In genomic region chr7:115060095-115060830, GRCh38 we compare ENCODE assay signal across 13 cellular contexts.
A peak's percentile ranks its signal among the peaks of the same experiment; 100 is the strongest.
DNase-seq lines count a peak whose midpoint lies in the region; ATAC-seq and TF ChIP-seq lines count a peak whose summit lies in the region.
"Had no signal": no experiment of that assay in that cellular context is flagged by ENCODE, and none has a peak within 500 bp of the region (broad histone marks: within the 10 kb centered on the region; RNA-seq: fewer than 3 reads in every experiment).

No MANE protein-coding gene starts in this region.

- ATAC-seq in left ventricle myocardium superior, result peak; percentile 38
- no peak for ATAC-seq in right cardiac atrium
- ATAC-seq in HG02870 (IDR thresholded peaks at IDR 0.05; ENCODE audit: unreplicated experiment), result peak; percentile 63
- ATAC-seq: A549 had no signal

- DNase-seq in left ventricle myocardium superior (no peak), right cardiac atrium (no peak), MV-4-11 (lab: John Stamatoyannopoulos, UW) (peak; percentile 97), prostate gland (ENCODE audit: low spot score) (no peak), A172 (ENCODE audit: low spot score) (no peak), GM10266 (ENCODE audit: extremely low spot score) (no peak), DMS114 treated with DMSO at 0.1 percent for 48 hours (lab: John Stamatoyannopoulos, UW; ENCODE audit: unreplicated experiment) (no peak)
- DNase-seq: amygdala, DMS79 treated with DMSO at 0.1 percent for 48 hours, head of caudate nucleus, NCI-H1417 had no signal

- H3K4me1 ChIP-seq in right cardiac atrium (ENCODE audit: control insufficient read depth, insufficient read depth, low read length), result no peaks in the 10 kb centered on the region
- H3K4me1 ChIP-seq in prostate gland (replicated peaks), result no peaks in the 10 kb centered on the region
- H3K4me1 ChIP-seq: A549 had no signal

- no peak for TF ChIP-seq POLR2A in prostate gland (IDR thresholded peaks at IDR 0.05)

- no peak for TF ChIP-seq CTCF in prostate gland (IDR thresholded peaks at IDR 0.05)
- TF ChIP-seq CTCF in GM10266 (IDR thresholded peaks at IDR 0.05; ENCODE audit: control insufficient read depth, insufficient read depth, low read depth, missing control alignments), result no peak

- H3K27me3 ChIP-seq in right cardiac atrium (ENCODE audit: control insufficient read depth, insufficient read depth) (no peaks in the 10 kb centered on the region), prostate gland (replicated peaks; ENCODE audit: insufficient read depth) (no peaks in the 10 kb centered on the region)

- WGBS in right cardiac atrium, result 71% methylated on average over 4 of the region's 4 CpGs
- WGBS in prostate gland, result 89% methylated on average over 4 of the region's 4 CpGs

- H3K4me3 ChIP-seq in right cardiac atrium (ENCODE audit: low read length) (no peak overlapping the region), prostate gland (no peak overlapping the region)
- H3K4me3 ChIP-seq: A549 had no signal

- intact Hi-C loops in left ventricle myocardium superior (cut with micrococcal nuclease), result no loop called here
- intact Hi-C loops in right cardiac atrium (cut with DNase I), result no loop called here
- intact Hi-C loops in prostate gland (cut with DNase I), result no loop called here

- no peaks in the 10 kb centered on the region for H3K36me3 ChIP-seq in prostate gland

- H3K27ac ChIP-seq in right cardiac atrium (ENCODE audit: low read length), result no peak overlapping the region
- no peak overlapping the region for H3K27ac ChIP-seq in prostate gland
- H3K27ac ChIP-seq: A549 had no signal

- H3K9me3 ChIP-seq in right cardiac atrium (ENCODE audit: control insufficient read depth, low read length) (no peaks in the 10 kb centered on the region), prostate gland (no peaks in the 10 kb centered on the region)
- H3K9me3 ChIP-seq: A549 had no signal

Comparison
In these comparisons a context has a peak if more than half of its experiments do, and no peak if none do; other contexts are left out.
1. ATAC-seq: peak in left ventricle myocardium superior (single experiment) and HG02870 (single experiment); none in right cardiac atrium (0 of 2).